Comparison of ENCODE assay signal across 24 cellular contexts in genomic region chr7:27549621-27550020, GRCh38.
"Had no signal": no experiment of that assay in that cellular context is flagged by ENCODE, and none has a peak within 500 bp of the region (broad histone marks: within the 10 kb centered on the region; RNA-seq: fewer than 3 reads in every experiment).

No MANE protein-coding gene starts in this region.

- H3K27ac ChIP-seq: coronary artery, dorsolateral prefrontal cortex, esophagus muscularis mucosa, foreskin keratinocyte, gastroesophageal sphincter, heart left ventricle, hepatocyte, left lung, lower lobe of right lung had no signal

- H3K36me3 ChIP-seq: esophagus muscularis mucosa, gastroesophageal sphincter, heart left ventricle, left lung, lower lobe of right lung had no signal

- H3K4me1 ChIP-seq: esophagus muscularis mucosa, foreskin keratinocyte, gastroesophageal sphincter, heart left ventricle, left lung, lower lobe of right lung had no signal

- H3K27me3 ChIP-seq: dorsolateral prefrontal cortex, esophagus muscularis mucosa, foreskin keratinocyte, gastroesophageal sphincter, heart left ventricle, hepatocyte, left lung had no signal

- FAIRE-seq: endothelial cell of umbilical vein, kidney had no signal

- H2AFZ ChIP-seq: hepatocyte had no signal

- H3K36me3 Mint-ChIP-seq: mesothelial cell of epicardium, naive B cell had no signal

- H3K4me3 Mint-ChIP-seq: immature natural killer cell; mesothelial cell of epicardium; naive B cell; naive thymus-derived CD8-positive, alpha-beta T cell had no signal

- H3K4me1 Mint-ChIP-seq: immature natural killer cell, naive B cell had no signal

- H3K9me3 Mint-ChIP-seq: immature natural killer cell; mesothelial cell of epicardium; naive B cell; naive thymus-derived CD8-positive, alpha-beta T cell had no signal

- H3K27ac Mint-ChIP-seq: immature natural killer cell; mesothelial cell of epicardium; naive B cell; naive thymus-derived CD8-positive, alpha-beta T cell had no signal

- ATAC-seq: foreskin keratinocyte; gastroesophageal sphincter; heart left ventricle; left cardiac atrium; left lung; left ventricle myocardium superior; lower lobe of right lung; mucosa of descending colon; naive thymus-derived CD8-positive, alpha-beta T cell had no signal

- H3K4me3 ChIP-seq: coronary artery, dorsolateral prefrontal cortex, esophagus muscularis mucosa, gastroesophageal sphincter, heart left ventricle, hepatocyte, left lung, lower lobe of right lung, mucosa of descending colon had no signal

- H3K27me3 Mint-ChIP-seq: naive B cell; naive thymus-derived CD8-positive, alpha-beta T cell had no signal

- DNase-seq: dermis blood vessel endothelial cell; dorsolateral prefrontal cortex; effector CD4-positive, alpha-beta T cell; effector memory CD4-positive, alpha-beta T cell; foreskin keratinocyte; heart left ventricle; hypothalamus; immature natural killer cell; islet precursor cell; kidney; left cardiac atrium; left lung; left ventricle myocardium superior; lower lobe of right lung; mesenchymal stem cell; mucosa of descending colon; naive B cell; naive thymus-derived CD8-positive, alpha-beta T cell had no signal
